8 cellular contexts compared by ENCODE assay signal in genomic region chr1:203628997-203629508, GRCh38. TPM values are rescaled to one million over a fixed set of nuclear protein-coding genes. Genes with fewer than 3 reads are reported as not detected.
DNase-seq lines count a peak whose midpoint lies in the region; TF ChIP-seq lines count a peak whose summit lies in the region.

No MANE protein-coding gene starts in this region.

- H3K36me3 Mint-ChIP-seq in activated naive CD4-positive, alpha-beta T cell treated with anti-CD3 and anti-CD28 coated beads for 36 hours (ENCODE audit: low read depth) = no peaks in the 10 kb centered on the region

- H3K9me3 Mint-ChIP-seq in activated naive CD4-positive, alpha-beta T cell treated with anti-CD3 and anti-CD28 coated beads for 36 hours = no peaks in the 10 kb centered on the region

- peak overlapping the region; percentile 56 to 76 for H3K4me3 ChIP-seq in testis

- no peaks in the 10 kb centered on the region for H3K36me3 ChIP-seq in testis (ENCODE audit: low read depth, missing control alignments)

- H3K27ac ChIP-seq in adipose tissue (ENCODE audit: low read depth, low read length) = peak overlapping the region; percentile 68
- peak overlapping the region; percentile 40 for H3K27ac ChIP-seq in layer of hippocampus (ENCODE audit: low read depth, low read length)
- H3K27ac ChIP-seq in testis = peak overlapping the region; percentile 73 to 89

- CTCF ChIA-PET in activated naive CD4-positive, alpha-beta T cell treated with anti-CD3 and anti-CD28 coated beads for 36 hours (lab: Charles Lee) = interaction anchor here (0.5 to 4.6 kb wide), 4 partner anchors 24 to 349 kb away, joined by 3 to 82 read pairs (median 6); no protein-coding TSS in a partner anchor
- CTCF ChIA-PET in HEK293T (lab: Yijun Ruan, JAX) = no interaction called here

- peak; percentile 41 for DNase-seq in activated naive CD4-positive, alpha-beta T cell treated with anti-CD3 and anti-CD28 coated beads for 36 hours
- no peak for DNase-seq in activated naive CD4-positive, alpha-beta T cell treated with Interleukin-2 at 50 U/mL for 16 hours
- DNase-seq in testis = no peak
- no peak for DNase-seq in NCI-H1092 (lab: John Stamatoyannopoulos, UW)
- no peak for DNase-seq in HEK293T (ENCODE audit: extremely low spot score)
- no peak for DNase-seq in activated CD4-positive, alpha-beta T cell treated with anti-CD3 and anti-CD28 coated beads, Interleukin-2, amount 50 U/mL, for 4 hours

- H3K27ac Mint-ChIP-seq in activated naive CD4-positive, alpha-beta T cell treated with anti-CD3 and anti-CD28 coated beads for 36 hours = peak overlapping the region; percentile 80

- 1 to 7% (median 3%) methylated on average over 24 of the region's 24 CpGs for WGBS in adipose tissue, 3 donors
- WGBS in testis, 2 donors = 1% methylated on average over 24 of the region's 24 CpGs

- no peak for TF ChIP-seq POLR2A in testis (IDR thresholded peaks at IDR 0.05)

- H3K27me3 Mint-ChIP-seq in activated naive CD4-positive, alpha-beta T cell treated with anti-CD3 and anti-CD28 coated beads for 36 hours (ENCODE audit: low read depth) = no peaks in the 10 kb centered on the region

- peaks cover 41% of the 10 kb centered on the region for H3K4me1 ChIP-seq in testis

- H3K4me1 Mint-ChIP-seq in activated naive CD4-positive, alpha-beta T cell treated with anti-CD3 and anti-CD28 coated beads for 36 hours (ENCODE audit: low read depth) = peaks cover 55% of the 10 kb centered on the region

- TF ChIP-seq CTCF in testis (IDR thresholded peaks at IDR 0.05) = no peak

- H3K4me3 Mint-ChIP-seq in activated naive CD4-positive, alpha-beta T cell treated with anti-CD3 and anti-CD28 coated beads for 36 hours = peak overlapping the region; percentile 91

- no peaks in the 10 kb centered on the region for H3K9me3 ChIP-seq in testis

- POLR2A ChIA-PET in HEK293T (lab: Yijun Ruan, JAX) = no interaction called here

- H3K27me3 ChIP-seq in layer of hippocampus (ENCODE audit: control insufficient read depth, insufficient read depth, low read length) = no peaks in the 10 kb centered on the region
- no peaks in the 10 kb centered on the region for H3K27me3 ChIP-seq in testis

- intact Hi-C loops in activated naive CD4-positive, alpha-beta T cell treated with anti-CD3 and anti-CD28 coated beads for 36 hours (cut with micrococcal nuclease) = loop anchor here (5.0 to 10.0 kb wide), 3 partner anchors 302 to 786 kb away; partner anchors contain the start of gene PPP1R15B
- intact Hi-C loops in testis (cut with DNase I; ENCODE audit: low total_unique reads) = loop anchor here (5.0 kb wide), 1 partner anchor 63 kb away; no protein-coding TSS in a partner anchor

TF ChIP-seq in HEK293T, 16 proteins besides CTCF, POLR2A, EP300 and RAD21:
- TF ChIP-seq SP1 (IDR thresholded peaks at IDR 0.05) (no peak), LEF1 (IDR thresholded peaks at IDR 0.05; ENCODE audit: borderline replicate concordance) (no peak), CTBP1 (IDR thresholded peaks at IDR 0.05; ENCODE audit: borderline replicate concordance) (no peak), ELF4 (IDR thresholded peaks at IDR 0.05) (no peak), TARDBP (IDR thresholded peaks at IDR 0.05) (no peak), ZNF384 (IDR thresholded peaks at IDR 0.05) (no peak), FOXK2 (IDR thresholded peaks at IDR 0.05) (no peak), BHLHE40 (IDR thresholded peaks at IDR 0.05; ENCODE audit: borderline replicate concordance) (no peak), FOXA1 (IDR thresholded peaks at IDR 0.05) (no peak), SUZ12 (IDR thresholded peaks at IDR 0.05) (no peak), NFRKB (IDR thresholded peaks at IDR 0.05) (no peak), L3MBTL2 (conservative IDR thresholded peaks at IDR 0.05) (no peak), HDGF (IDR thresholded peaks at IDR 0.05; ENCODE audit: borderline replicate concordance) (no peak), FOXM1 (IDR thresholded peaks at IDR 0.05; ENCODE audit: borderline replicate concordance) (no peak), ARNT (IDR thresholded peaks at IDR 0.05) (no peak)
- TF ChIP-seq, protein P1, sequence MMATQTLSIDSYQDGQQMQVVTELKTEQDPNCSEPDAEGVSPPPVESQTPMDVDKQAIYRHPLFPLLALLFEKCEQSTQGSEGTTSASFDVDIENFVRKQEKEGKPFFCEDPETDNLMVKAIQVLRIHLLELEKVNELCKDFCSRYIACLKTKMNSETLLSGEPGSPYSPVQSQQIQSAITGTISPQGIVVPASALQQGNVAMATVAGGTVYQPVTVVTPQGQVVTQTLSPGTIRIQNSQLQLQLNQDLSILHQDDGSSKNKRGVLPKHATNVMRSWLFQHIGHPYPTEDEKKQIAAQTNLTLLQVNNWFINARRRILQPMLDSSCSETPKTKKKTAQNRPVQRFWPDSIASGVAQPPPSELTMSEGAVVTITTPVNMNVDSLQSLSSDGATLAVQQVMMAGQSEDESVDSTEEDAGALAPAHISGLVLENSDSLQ (IDR thresholded peaks at IDR 0.05) = no peak

RNA-seq across cellular contexts. Expression of gene ATP2B4, which starts 2.4 kb away (rescaled TPM):
- total RNA-seq in activated naive CD4-positive, alpha-beta T cell treated with anti-CD3 and anti-CD28 coated beads for 36 hours = 10 to 100 TPM; 17.7 to 19.6 TPM
- polyA plus RNA-seq in adipose tissue (10 to 100 TPM; 21.6 to 64.5 (median 35.4) TPM), testis (ENCODE audit: insufficient read depth, low read depth, low replicate concordance) (124 TPM)
- total RNA-seq in testis = 100 to 1,000 TPM; 124 to 125 TPM

Comparison
In these comparisons a context has a peak if more than half of its experiments do, and no peak if none do; other contexts are left out.
1. RNA of gene ATP2B4, which starts 2.4 kb away (total RNA-seq): 124 to 125 TPM in testis; 17.7 to 19.6 TPM in activated naive CD4-positive, alpha-beta T cell treated with anti-CD3 and anti-CD28 coated beads for 36 hours; every median in the first group is over 4 times any median in the second.
2. Peak in every context shown above with its lines, with median percentiles within 50 percentile points of each other: H3K27ac ChIP-seq.